In genomic region chr17:7508846-7509245, GRCh38 we compare ENCODE assay signal across 26 cellular contexts. TPM values are rescaled to one million over a fixed set of nuclear protein-coding genes. Genes with fewer than 3 reads are reported as not detected.
DNase-seq lines count a peak whose midpoint lies in the region; ATAC-seq and TF ChIP-seq lines count a peak whose summit lies in the region.
"Had no signal": no experiment of that assay in that cellular context is flagged by ENCODE, and none has a peak within 500 bp of the region (broad histone marks: within the 10 kb centered on the region; RNA-seq: fewer than 3 reads in every experiment).

No MANE protein-coding gene starts in this region.

- H3K4me1 ChIP-seq in mammary epithelial cell (ENCODE audit: insufficient read depth, low read length) (no peaks in the 10 kb centered on the region), breast epithelium (no peaks in the 10 kb centered on the region)
- H3K4me1 ChIP-seq: body of pancreas, neural progenitor cell, parathyroid adenoma, tibial nerve had no signal

- TSS peak; percentile 0 for BruUV-seq in mammary epithelial cell (replicated peaks; lab: Mats Ljungman, UMichigan)

- H3K36me3 Mint-ChIP-seq in stimulated activated effector memory CD8-positive, alpha-beta T cell treated with anti-CD3 and anti-CD28 coated beads, Interleukin-12 subunit alpha, Interleukin-12 subunit beta, amount 100 ng/mL, for 72 hours: peaks cover 100% of the 10 kb centered on the region

- WGBS in mammary epithelial cell (ENCODE audit: low coverage, missing lambda C conversion rate): 66% methylated on average over 5 of the region's 9 CpGs

- H3K4me1 Mint-ChIP-seq in stimulated activated effector memory CD8-positive, alpha-beta T cell treated with anti-CD3 and anti-CD28 coated beads, Interleukin-12 subunit alpha, Interleukin-12 subunit beta, amount 100 ng/mL, for 72 hours: peaks cover 11% of the 10 kb centered on the region
- H3K4me1 Mint-ChIP-seq: activated CD4-positive, alpha-beta T cell treated with anti-CD3 and anti-CD28 coated beads for 36 hours; memory B cell; neural progenitor cell had no signal

- H3K27me3 ChIP-seq in mammary epithelial cell (ENCODE audit: insufficient read depth, low read length): no peaks in the 10 kb centered on the region
- H3K27me3 ChIP-seq in breast epithelium: no peaks in the 10 kb centered on the region
- H3K27me3 ChIP-seq: body of pancreas, neural progenitor cell, tibial nerve had no signal

- no peaks in the 10 kb centered on the region for H3K9me3 Mint-ChIP-seq in stimulated activated effector memory CD8-positive, alpha-beta T cell treated with anti-CD3 and anti-CD28 coated beads, Interleukin-12 subunit alpha, Interleukin-12 subunit beta, amount 100 ng/mL, for 72 hours
- H3K9me3 Mint-ChIP-seq: CD4-positive, alpha-beta T cell; memory B cell; neural progenitor cell had no signal

- H3K9ac ChIP-seq in mammary epithelial cell (ENCODE audit: insufficient read depth, low read length): no peak overlapping the region
- H3K9ac ChIP-seq: neural progenitor cell, parathyroid adenoma had no signal

- H3K27ac ChIP-seq in mammary epithelial cell (ENCODE audit: insufficient read depth, low read depth, low read length) (no peak overlapping the region), breast epithelium (no peak overlapping the region)
- H3K27ac ChIP-seq: body of pancreas, neural progenitor cell, parathyroid adenoma, PC-9, tibial nerve had no signal

- H3K4me2 ChIP-seq in mammary epithelial cell (ENCODE audit: insufficient read depth, low read depth, low read length): no peak overlapping the region
- H3K4me2 ChIP-seq: neural progenitor cell, PC-9 had no signal

- no peaks in the 10 kb centered on the region for H4K20me1 ChIP-seq in mammary epithelial cell (ENCODE audit: insufficient read depth, low read length)

- no peak for TF ChIP-seq POLR2A in breast epithelium (IDR thresholded peaks at IDR 0.05)

- in situ Hi-C loops in mammary epithelial cell (cut with MboI; ENCODE audit: low sequenced_read_pairs in 2 of 2): no loop called here

- ATAC-seq in stimulated activated effector memory CD8-positive, alpha-beta T cell treated with anti-CD3 and anti-CD28 coated beads, Interleukin-12 subunit alpha, Interleukin-12 subunit beta, amount 100 ng/mL, for 72 hours: no peak
- no peak for ATAC-seq in GM19467 (IDR thresholded peaks at IDR 0.05; ENCODE audit: unreplicated experiment)
- ATAC-seq: activated CD4-positive, alpha-beta T cell treated with anti-CD3 and anti-CD28 coated beads for 36 hours; activated CD8-positive, alpha-beta T cell treated with anti-CD3 and anti-CD28 coated beads, Interleukin-2, amount 10 ng/mL, durations not matched to agents 7 days and 5 days; body of pancreas; HCT116 had no signal

- no peak overlapping the region for H2AFZ ChIP-seq in mammary epithelial cell (ENCODE audit: low read depth, low read length)
- H2AFZ ChIP-seq: neural progenitor cell, parathyroid adenoma, PC-9 had no signal

- dilution Hi-C loops in mammary epithelial cell (cut with HindIII; ENCODE audit: low sequenced_read_pairs): no loop called here

- H3K36me3 ChIP-seq in mammary epithelial cell (ENCODE audit: insufficient read depth, low read length) (peaks cover 36% of the 10 kb centered on the region), breast epithelium (peaks cover 16% of the 10 kb centered on the region)

- H3K4me3 ChIP-seq in mammary epithelial cell (replicated peaks in 1 of 3; ENCODE audit: insufficient read depth in 1 of 3, low read depth in 2 of 3, low read length in 3 of 3) (no peak overlapping the region), breast epithelium (no peak overlapping the region)
- H3K4me3 ChIP-seq: body of pancreas, neural progenitor cell, PC-9, tibial nerve had no signal

- peaks cover 5% of the 10 kb centered on the region for H3K79me2 ChIP-seq in mammary epithelial cell (ENCODE audit: insufficient read depth, low read length)
- H3K79me2 ChIP-seq: parathyroid adenoma had no signal

- intact Hi-C loops in mammary epithelial cell (cut with micrococcal nuclease) (no loop called here), breast epithelium (cut with DNase I; ENCODE audit: low total_unique reads) (no loop called here)

- TF ChIP-seq CTCF in mammary epithelial cell (conservative IDR thresholded peaks at IDR 0.05 in 1 of 2, IDR thresholded peaks at IDR 0.05 in 1 of 2; ENCODE audit: extremely low read depth in 1 of 2, insufficient read depth in 1 of 2, low read depth in 1 of 2, low read length in 2 of 2) (no peak), breast epithelium (IDR thresholded peaks at IDR 0.05) (no peak)

- H3K27ac Mint-ChIP-seq in stimulated activated effector memory CD8-positive, alpha-beta T cell treated with anti-CD3 and anti-CD28 coated beads, Interleukin-12 subunit alpha, Interleukin-12 subunit beta, amount 100 ng/mL, for 72 hours: peak overlapping the region; percentile 56
- H3K27ac Mint-ChIP-seq: activated CD4-positive, alpha-beta T cell treated with anti-CD3 and anti-CD28 coated beads for 36 hours; activated CD8-positive, alpha-beta T cell treated with anti-CD3 and anti-CD28 coated beads, Interleukin-2, amount 10 ng/mL, durations not matched to agents 7 days and 5 days; memory B cell; neural progenitor cell had no signal

- H3K9me3 ChIP-seq in mammary epithelial cell (replicated peaks; ENCODE audit: insufficient read depth, low read length): no peaks in the 10 kb centered on the region
- H3K9me3 ChIP-seq in breast epithelium: no peaks in the 10 kb centered on the region
- H3K9me3 ChIP-seq: body of pancreas, tibial nerve had no signal

- DNase-seq in mammary epithelial cell (no peak), breast epithelium (ENCODE audit: low spot score in 2 of 2) (no peak)
- DNase-seq in stimulated activated effector memory CD8-positive, alpha-beta T cell treated with anti-CD3 and anti-CD28 coated beads, Interleukin-12 subunit alpha, Interleukin-12 subunit beta, amount 100 ng/mL, for 72 hours (ENCODE audit: low spot score in 2 of 2): no peak
- DNase-seq: activated CD4-positive, alpha-beta T cell treated with anti-CD3 and anti-CD28 coated beads for 36 hours; activated CD8-positive, alpha-beta T cell treated with anti-CD3 and anti-CD28 coated beads, Interleukin-2, amount 10 ng/mL, durations not matched to agents 7 days and 5 days; AML-193; body of pancreas; CD4-positive, alpha-beta T cell; KBM-7; NCI-H2029 treated with DMSO at 0.1 percent for 48 hours; NCI-H2227 treated with DMSO at 0.1 percent for 48 hours; NCI-H526 treated with DMSO at 0.1 percent for 48 hours; PC-9; SHP77; stimulated activated CD4-positive, alpha-beta T cell treated with anti-CD3 and anti-CD28 coated beads, Interleukin-2, amount 100 ng/mL, for 24 hours had no signal

- CTCF ChIA-PET in mammary epithelial cell (lab: Charles Lee; ENCODE audit: low non-redundant PET): no interaction called here

- H3K4me3 Mint-ChIP-seq in stimulated activated effector memory CD8-positive, alpha-beta T cell treated with anti-CD3 and anti-CD28 coated beads, Interleukin-12 subunit alpha, Interleukin-12 subunit beta, amount 100 ng/mL, for 72 hours: no peak overlapping the region
- H3K4me3 Mint-ChIP-seq: activated CD4-positive, alpha-beta T cell treated with anti-CD3 and anti-CD28 coated beads for 36 hours; activated CD8-positive, alpha-beta T cell treated with anti-CD3 and anti-CD28 coated beads, Interleukin-2, amount 10 ng/mL, durations not matched to agents 7 days and 5 days; memory B cell; neural progenitor cell had no signal

RNA-seq across cellular contexts. Expression of gene POLR2A, which starts 24.7 kb away (rescaled TPM):
- 100 to 1,000 TPM; 168 to 184 TPM for total RNA-seq in mammary epithelial cell
- polyA plus RNA-seq in mammary epithelial cell: 8.6 TPM
- polyA minus RNA-seq in mammary epithelial cell: 461 TPM
- total RNA-seq in breast epithelium: 100 to 1,000 TPM in 1 of 3 donors, 10 to 100 TPM in 2; 64.2 to 174 (median 88.7) TPM

RNA-seq across cellular contexts. Expression of gene SLC35G6, which starts 27.6 kb away (rescaled TPM):
- not detected for total RNA-seq in mammary epithelial cell
- not detected for polyA plus RNA-seq in mammary epithelial cell
- polyA minus RNA-seq in mammary epithelial cell: not detected
- total RNA-seq in breast epithelium: not detected
- total RNA-seq: activated CD4-positive, alpha-beta T cell treated with anti-CD3 and anti-CD28 coated beads for 36 hours; activated CD8-positive, alpha-beta T cell treated with anti-CD3 and anti-CD28 coated beads, Interleukin-2, amount 10 ng/mL, durations not matched to agents 7 days and 5 days; body of pancreas; cerebellum; glomerular endothelial cell; MCF 10A; PC-9; tibial nerve had no signal
- polyA plus RNA-seq: adipose tissue had no signal

RNA-seq across cellular contexts. Expression of gene ZBTB4, which starts 29.4 kb away (rescaled TPM):
- total RNA-seq in mammary epithelial cell: 10 to 100 TPM; 32.5 to 56.3 TPM
- polyA plus RNA-seq in mammary epithelial cell: 20.9 TPM
- 66.9 TPM for polyA minus RNA-seq in mammary epithelial cell
- 10 to 100 TPM; 34.4 to 46.9 (median 45.7) TPM for total RNA-seq in breast epithelium

RNA-seq across cellular contexts. Expression of gene TNFSF12, which starts 40.0 kb away (rescaled TPM):
- total RNA-seq in mammary epithelial cell (1 to 10 TPM; 4.7 TPM), breast epithelium (10 to 100 TPM; 39.3 to 65.3 (median 41.1) TPM)
- polyA plus RNA-seq in mammary epithelial cell: 2.1 TPM
- 31.1 TPM for polyA minus RNA-seq in mammary epithelial cell
- total RNA-seq: HT-29 had no signal

RNA-seq across cellular contexts. Expression of gene TNFSF13, which starts 49.7 kb away (rescaled TPM):
- total RNA-seq in mammary epithelial cell: 1 to 10 TPM; 3.0 to 5.3 TPM
- polyA plus RNA-seq in mammary epithelial cell: 4.0 TPM
- polyA minus RNA-seq in mammary epithelial cell: 5.2 TPM
- total RNA-seq in breast epithelium: 10 to 100 TPM; 25.2 to 36.7 (median 33.6) TPM
